Comparison of ENCODE assay signal across 23 cellular contexts in genomic region chr21:44571844-44572782, GRCh38. TPM values are rescaled to one million over a fixed set of nuclear protein-coding genes. Genes with fewer than 3 reads are reported as not detected.
"Had no signal": no experiment of that assay in that cellular context is flagged by ENCODE, and none has a peak within 500 bp of the region (broad histone marks: within the 10 kb centered on the region; RNA-seq: fewer than 3 reads in every experiment).

No MANE protein-coding gene starts in this region.

- H3K4me3 Mint-ChIP-seq: activated naive CD4-positive, alpha-beta T cell treated with anti-CD3 and anti-CD28 coated beads, Interleukin-2, amount 10 ng/mL, durations not matched to agents 7 days and 5 days; activated naive CD8-positive, alpha-beta T cell treated with anti-CD3 and anti-CD28 coated beads, Interleukin-2, amount 50 U/mL, for 24 hours; central memory CD8-positive, alpha-beta T cell had no signal

- H3K4me1 Mint-ChIP-seq: activated naive CD4-positive, alpha-beta T cell treated with anti-CD3 and anti-CD28 coated beads, Interleukin-2, amount 10 ng/mL, durations not matched to agents 7 days and 5 days; activated naive CD8-positive, alpha-beta T cell treated with anti-CD3 and anti-CD28 coated beads, Interleukin-2, amount 50 U/mL, for 24 hours had no signal

- H3K36me3 ChIP-seq: brain microvascular endothelial cell, left lung, pancreas, WERI-Rb-1 had no signal

- H3K27me3 ChIP-seq: brain microvascular endothelial cell, pancreas had no signal

- DNase-seq: activated CD4-positive, alpha-beta T cell treated with anti-CD3 and anti-CD28 coated beads for 4 hours; activated naive CD4-positive, alpha-beta T cell treated with anti-CD3 and anti-CD28 coated beads, Interleukin-2, amount 10 ng/mL, durations not matched to agents 7 days and 5 days; activated naive CD8-positive, alpha-beta T cell treated with anti-CD3 and anti-CD28 coated beads, Interleukin-2, amount 50 U/mL, for 24 hours; activated T-cell treated with anti-CD3 and anti-CD28 coated beads, Interleukin-2, amount 50 U/mL, for 1 hour; anterior cingulate cortex; hypothalamus; mucosa of descending colon; naive thymus-derived CD4-positive, alpha-beta T cell; pancreas; stimulated activated naive CD4-positive, alpha-beta T cell; SW 1271; T-helper 2 cell; WERI-Rb-1 had no signal

- ATAC-seq: activated naive CD8-positive, alpha-beta T cell treated with anti-CD3 and anti-CD28 coated beads, Interleukin-2, amount 50 U/mL, for 24 hours; left lung; mucosa of descending colon; naive thymus-derived CD4-positive, alpha-beta T cell; pancreas had no signal

- H3K27ac ChIP-seq: brain microvascular endothelial cell, coronary artery, left lung, pancreas, WERI-Rb-1 had no signal

- H3K9me3 ChIP-seq: pancreas had no signal

- H3K4me3 ChIP-seq: coronary artery, left lung, mucosa of descending colon, pancreas had no signal

- H3K4me1 ChIP-seq: left lung, pancreas had no signal

- H3K27ac Mint-ChIP-seq: activated naive CD4-positive, alpha-beta T cell treated with anti-CD3 and anti-CD28 coated beads, Interleukin-2, amount 10 ng/mL, durations not matched to agents 7 days and 5 days; activated naive CD8-positive, alpha-beta T cell treated with anti-CD3 and anti-CD28 coated beads, Interleukin-2, amount 50 U/mL, for 24 hours; activated T-helper 2 cell treated with anti-CD3 and anti-CD28 coated beads, Interferon-gamma antibody, Interleukin-2, Interleukin-4, amounts not matched to agents 10 μg/mL and 5 μg/mL and 100 μg/mL, durations not matched to agents 14 hours and 24 hours and 36 hours had no signal

RNA-seq across cellular contexts. Expression of gene KRTAP10-4, which starts 1.4 kb away (rescaled TPM):
- total RNA-seq: activated CD8-positive, alpha-beta memory T cell treated with anti-CD3 and anti-CD28 coated beads for 36 hours; activated T-helper 2 cell treated with anti-CD3 and anti-CD28 coated beads, Interferon-gamma antibody, Interleukin-2, Interleukin-4, amounts not matched to agents 10 μg/mL and 5 μg/mL and 100 μg/mL, durations not matched to agents 14 hours and 24 hours and 36 hours; epithelial cell of proximal tubule; frontal cortex; kidney; left lung; mucosa of descending colon; naive thymus-derived CD4-positive, alpha-beta T cell; pancreas; urinary bladder had no signal

RNA-seq across cellular contexts. Expression of gene KRTAP10-5, which starts 8.3 kb away (rescaled TPM):
- total RNA-seq: activated CD8-positive, alpha-beta memory T cell treated with anti-CD3 and anti-CD28 coated beads for 36 hours; activated T-helper 2 cell treated with anti-CD3 and anti-CD28 coated beads, Interferon-gamma antibody, Interleukin-2, Interleukin-4, amounts not matched to agents 10 μg/mL and 5 μg/mL and 100 μg/mL, durations not matched to agents 14 hours and 24 hours and 36 hours; epithelial cell of proximal tubule; frontal cortex; kidney; left lung; mucosa of descending colon; naive thymus-derived CD4-positive, alpha-beta T cell; pancreas; urinary bladder had no signal

RNA-seq across cellular contexts. Expression of gene KRTAP10-3, which starts 13.5 kb away (rescaled TPM):
- total RNA-seq: activated CD8-positive, alpha-beta memory T cell treated with anti-CD3 and anti-CD28 coated beads for 36 hours; activated T-helper 2 cell treated with anti-CD3 and anti-CD28 coated beads, Interferon-gamma antibody, Interleukin-2, Interleukin-4, amounts not matched to agents 10 μg/mL and 5 μg/mL and 100 μg/mL, durations not matched to agents 14 hours and 24 hours and 36 hours; epithelial cell of proximal tubule; frontal cortex; kidney; left lung; mucosa of descending colon; naive thymus-derived CD4-positive, alpha-beta T cell; pancreas; urinary bladder had no signal

RNA-seq across cellular contexts. Expression of gene KRTAP10-6, which starts 20.2 kb away (rescaled TPM):
- total RNA-seq: activated CD8-positive, alpha-beta memory T cell treated with anti-CD3 and anti-CD28 coated beads for 36 hours; activated T-helper 2 cell treated with anti-CD3 and anti-CD28 coated beads, Interferon-gamma antibody, Interleukin-2, Interleukin-4, amounts not matched to agents 10 μg/mL and 5 μg/mL and 100 μg/mL, durations not matched to agents 14 hours and 24 hours and 36 hours; epithelial cell of proximal tubule; frontal cortex; kidney; left lung; mucosa of descending colon; naive thymus-derived CD4-positive, alpha-beta T cell; pancreas; urinary bladder had no signal

RNA-seq across cellular contexts. Expression of gene KRTAP10-2, which starts 20.8 kb away (rescaled TPM):
- total RNA-seq: activated CD8-positive, alpha-beta memory T cell treated with anti-CD3 and anti-CD28 coated beads for 36 hours; activated T-helper 2 cell treated with anti-CD3 and anti-CD28 coated beads, Interferon-gamma antibody, Interleukin-2, Interleukin-4, amounts not matched to agents 10 μg/mL and 5 μg/mL and 100 μg/mL, durations not matched to agents 14 hours and 24 hours and 36 hours; epithelial cell of proximal tubule; frontal cortex; kidney; mucosa of descending colon; naive thymus-derived CD4-positive, alpha-beta T cell; pancreas; urinary bladder had no signal
